Comparison of ENCODE assay signal across 23 cellular contexts in the genomic region with DNA sequence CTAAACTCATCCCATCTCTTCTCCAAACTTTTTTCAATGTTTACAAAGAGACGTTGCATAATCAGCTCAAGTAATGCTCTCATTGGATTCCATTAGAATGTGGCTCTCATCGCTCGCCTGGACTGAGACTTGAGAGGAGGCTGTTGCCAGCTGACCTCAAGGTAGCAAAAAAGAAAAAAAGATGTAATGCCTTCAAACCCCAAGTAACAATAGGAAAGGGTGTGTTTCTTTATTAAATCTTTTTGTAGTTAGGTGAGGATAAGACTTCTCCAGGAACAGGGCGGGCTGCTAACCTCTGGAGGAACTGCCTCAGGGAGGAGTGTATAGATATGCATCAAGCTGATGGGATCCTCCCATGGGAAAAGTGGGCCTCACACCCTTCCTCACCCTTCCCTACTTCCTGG. TPM values are rescaled to one million over a fixed set of nuclear protein-coding genes. Genes with fewer than 3 reads are reported as not detected.
DNase-seq lines count a peak whose midpoint lies in the region; ATAC-seq, FAIRE-seq and TF ChIP-seq lines count a peak whose summit lies in the region.
"Had no signal": no experiment of that assay in that cellular context is flagged by ENCODE, and none has a peak within 500 bp of the region (broad histone marks: within the 10 kb centered on the region; RNA-seq: fewer than 3 reads in every experiment).

No MANE protein-coding gene starts in this region.

- H3K23me2 ChIP-seq in H1 (ENCODE audit: low read depth, low read length) = peaks cover 20% of the 10 kb centered on the region

- H3K56ac ChIP-seq in H1 (replicated peaks; ENCODE audit: insufficient read length, low read depth, low read length) (no peak overlapping the region), mesendoderm (ENCODE audit: low read length) (no peak overlapping the region)

- CTCF ChIA-PET in Caco-2 (lab: Charles Lee) = no interaction called here
- CTCF ChIA-PET in H1 (lab: Charles Lee; ENCODE audit: partially characterized antibody) = no interaction called here

- H3K27ac ChIP-seq in H1 (ENCODE audit: low read depth, low read length) (no peak overlapping the region), mesendoderm (ENCODE audit: low read depth, low read length) (no peak overlapping the region)
- H3K27ac ChIP-seq: body of pancreas, coronary artery, left ventricle myocardium inferior, Peyer's patch, right atrium auricular region, testis had no signal

- peaks cover 5% of the 10 kb centered on the region; the same call in 1 of the 2 replicates for H3K27me3 ChIP-seq in Caco-2 (replicated peaks; ENCODE audit: control insufficient read depth, insufficient read depth, low read length)
- peaks cover 49 to 90% (median 78%) of the 10 kb centered on the region in 4 experiments for H3K27me3 ChIP-seq in H1 (replicated peaks in 1 of 4; ENCODE audit: control insufficient read depth in 3 of 4, extremely low read depth in 1 of 4, insufficient read depth in 3 of 4, low read length in 3 of 4)
- H3K27me3 ChIP-seq in mesendoderm (ENCODE audit: insufficient read depth, low read length, poor library complexity) = peaks cover 40% of the 10 kb centered on the region
- H3K27me3 ChIP-seq: body of pancreas, testis had no signal

- H3K79me1 ChIP-seq in H1 (ENCODE audit: low read depth, low read length) (no peaks in the 10 kb centered on the region), mesendoderm (ENCODE audit: low read length) (no peaks in the 10 kb centered on the region)

- no peak overlapping the region for H2BK20ac ChIP-seq in H1 (ENCODE audit: low read length)

- H4K91ac ChIP-seq in H1 (replicated peaks; ENCODE audit: insufficient read length, low read length) = no peak overlapping the region

- TF ChIP-seq EP300 in H1 (IDR thresholded peaks at IDR 0.05; ENCODE audit: borderline replicate concordance in 1 of 2, low read depth in 2 of 2, low read length in 2 of 2) = no peak

- TF ChIP-seq CTCF in Caco-2 (IDR thresholded peaks at IDR 0.05; ENCODE audit: insufficient read depth in 1 of 2, low read depth in 1 of 2, low read length in 1 of 2, severe bottlenecking in 1 of 2, unreplicated experiment in 1 of 2) (no peak), H1 (IDR thresholded peaks at IDR 0.05; ENCODE audit: control extremely low read depth in 1 of 3, insufficient read depth in 1 of 3, low read depth in 1 of 3, low read length in 3 of 3) (no peak)

- H2BK120ac ChIP-seq in H1 (replicated peaks; ENCODE audit: low read depth, low read length) (no peak overlapping the region), mesendoderm (ENCODE audit: low read depth, low read length) (no peak overlapping the region)

- H3K79me2 ChIP-seq in H1 (ENCODE audit: control insufficient read depth in 1 of 2, insufficient read depth in 2 of 2, low read length in 2 of 2) (no peaks in the 10 kb centered on the region), mesendoderm (ENCODE audit: control insufficient read depth, insufficient read depth, low read length) (no peaks in the 10 kb centered on the region)

- POLR2A ChIA-PET in Caco-2 (lab: Charles Lee) = no interaction called here
- POLR2A ChIA-PET in H1 (lab: Charles Lee; ENCODE audit: partially characterized antibody) = no interaction called here

- no peak overlapping the region; a peak in 1 of 4 replicates for H3K4me2 ChIP-seq in H1 (ENCODE audit: insufficient read depth in 1 of 2, low read depth in 2 of 2, low read length in 2 of 2)
- no peak overlapping the region for H3K4me2 ChIP-seq in mesendoderm (ENCODE audit: low read length)

- H3K36me3 Mint-ChIP-seq in Caco-2 (ENCODE audit: insufficient read depth, unreplicated experiment) = no peaks in the 10 kb centered on the region
- H3K36me3 Mint-ChIP-seq: activated naive CD8-positive, alpha-beta T cell; stimulated activated memory B cell treated with anti-CD40 and anti-IgM and Interleukin-4, amounts not matched to agents 10 μg/mL and 1 μg/mL and 100 μg/mL, for 72 hours had no signal

- H3K27me3 Mint-ChIP-seq in Caco-2 (ENCODE audit: insufficient read depth, unreplicated experiment) = peaks cover 48% of the 10 kb centered on the region

- H2AK5ac ChIP-seq in H1 (ENCODE audit: low read depth, low read length) = no peak overlapping the region
- H2AK5ac ChIP-seq in mesendoderm (ENCODE audit: low read length) = no peak overlapping the region

- H2BK5ac ChIP-seq in H1 (ENCODE audit: low read depth, low read length) (no peak overlapping the region), mesendoderm (ENCODE audit: low read length) (no peak overlapping the region)

- DNase-seq in Caco-2 (no peak), HT-29 (ENCODE audit: low spot score) (peak; percentile 23), H1 (ENCODE audit: low read depth in 1 of 2, low spot score in 2 of 2) (no peak), mesendoderm (peak; percentile 42), GM19239 (ENCODE audit: insufficient read length, low spot score) (no peak)
- DNase-seq in activated T-cell treated with anti-CD3 and anti-CD28 coated beads, Interleukin-2, amount 50 U/mL, for 1 hour = no peak
- DNase-seq: activated CD4-positive, CD25-positive, alpha-beta regulatory T cell treated with anti-CD3 and anti-CD28 coated beads, Interleukin-2, amount 50 U/mL, for 72 hours; Peyer's patch; stimulated activated CD4-positive, alpha-beta T cell treated with anti-CD3 and anti-CD28 coated beads, Interleukin-15, amount 100 ng/mL, for 24 hours; T1000; testis had no signal

- H3K4me1 Mint-ChIP-seq in Caco-2 (ENCODE audit: low read depth, unreplicated experiment) = peaks cover 32% of the 10 kb centered on the region

- peaks cover 3 to 14% of the 10 kb centered on the region in 2 experiments for H4K20me1 ChIP-seq in H1 (replicated peaks in 1 of 2; ENCODE audit: control insufficient read depth in 1 of 2, insufficient read depth in 2 of 2, low read length in 2 of 2)

- H4K5ac ChIP-seq in H1 (ENCODE audit: insufficient read length, low read depth, low read length) (no peak overlapping the region), mesendoderm (ENCODE audit: low read length) (no peak overlapping the region)

- no peak overlapping the region for H3K4me3 ChIP-seq in Caco-2 (ENCODE audit: low read depth, low read length)
- no peak overlapping the region for H3K4me3 ChIP-seq in H1 (ENCODE audit: extremely low read depth in 1 of 4, insufficient read depth in 2 of 4, low read depth in 3 of 4, low read length in 4 of 4)
- no peak overlapping the region for H3K4me3 ChIP-seq in mesendoderm (ENCODE audit: low read length)
- H3K4me3 ChIP-seq: body of pancreas, coronary artery, left ventricle myocardium inferior, Peyer's patch, right atrium auricular region, testis had no signal

- no peak overlapping the region for H4K8ac ChIP-seq in H1 (ENCODE audit: extremely low read depth, insufficient read depth, low read length)
- no peak overlapping the region for H4K8ac ChIP-seq in mesendoderm (ENCODE audit: low read depth, low read length)

- 22% methylated on average over 4 of the region's 4 CpGs; no CpG with 5 or more reads in 1 of the 2 experiments for WGBS in H1 (ENCODE audit: extremely low coverage in 1 of 2, insufficient coverage in 1 of 2, insufficient read length in 1 of 2, insufficient replicate concordance in 2 of 2, low coverage in 1 of 2, low lambda C conversion rate in 2 of 2, missing lambda C conversion rate in 1 of 2), 2 experiments
- no CpG with 5 or more reads among the region's 4 CpGs for WGBS in mesendoderm (ENCODE audit: extremely low coverage, insufficient coverage, low lambda C conversion rate)

- TF ChIP-seq RAD21 in H1 (IDR thresholded peaks at IDR 0.05 in 1 of 2, conservative IDR thresholded peaks at IDR 0.05 in 1 of 2; ENCODE audit: low read depth in 2 of 2, low read length in 2 of 2) = no peak

- H2BK12ac ChIP-seq in H1 (ENCODE audit: low read depth, low read length) = no peak overlapping the region

- intact Hi-C loops in Caco-2 (cut with micrococcal nuclease; ENCODE audit: unreplicated experiment) = no loop called here

- H3K4me1 ChIP-seq in Caco-2 (peaks cover 29% of the 10 kb centered on the region), H1 (replicated peaks in 1 of 4; ENCODE audit: control insufficient read depth in 3 of 4, insufficient read depth in 4 of 4, low read length in 3 of 4) (peaks cover 9 to 19% (median 14%) of the 10 kb centered on the region in 4 experiments), mesendoderm (ENCODE audit: control insufficient read depth, low read depth, low read length) (no peaks in the 10 kb centered on the region)

- no peak overlapping the region; the same call in 1 of the 2 replicates for H3K18ac ChIP-seq in H1 (ENCODE audit: extremely low read depth, low read length)
- no peak overlapping the region for H3K18ac ChIP-seq in mesendoderm (ENCODE audit: low read length)

- TF ChIP-seq POLR2A in H1 (IDR thresholded peaks at IDR 0.05; ENCODE audit: control extremely low read depth in 1 of 2, low read depth in 2 of 2, low read length in 2 of 2) = no peak

- H3K23ac ChIP-seq in H1 (ENCODE audit: insufficient read length) (no peak overlapping the region), mesendoderm (ENCODE audit: low read length) (no peak overlapping the region)

- H3K4ac ChIP-seq in H1 (replicated peaks; ENCODE audit: insufficient read length, low read depth, low read length) (no peak overlapping the region), mesendoderm (ENCODE audit: low read depth, low read length) (no peak overlapping the region)

- H3K36me3 ChIP-seq in Caco-2 (ENCODE audit: control insufficient read depth, insufficient read depth, low read length) (no peaks in the 10 kb centered on the region), H1 (ENCODE audit: control insufficient read depth in 2 of 4, insufficient read depth in 4 of 4, low read length in 3 of 4) (0 out of 8 replicates have a peak, but pooled peaks cover 0 to 3% (median 0%) of the 10 kb centered on the region in 4 experiments), mesendoderm (ENCODE audit: control insufficient read depth, insufficient read depth, low read length) (no peaks in the 10 kb centered on the region)
- H3K36me3 ChIP-seq: left ventricle myocardium inferior, Peyer's patch, right atrium auricular region had no signal

- no peak overlapping the region for H2AFZ ChIP-seq in H1 (ENCODE audit: low read length)

- H3K9ac ChIP-seq in H1 (replicated peaks in 1 of 4; ENCODE audit: extremely low read depth in 1 of 4, low read depth in 3 of 4, low read length in 3 of 4) (no peak overlapping the region), mesendoderm (ENCODE audit: low read length) (no peak overlapping the region)

- no peak for FAIRE-seq in H1 (lab: Jason Lieb, UNC)
- no peak for FAIRE-seq in GM19239 (lab: Jason Lieb, UNC)
- FAIRE-seq: endothelial cell of umbilical vein had no signal

- no peak overlapping the region for H3K14ac ChIP-seq in H1 (ENCODE audit: insufficient read length)

- no TSS peak for BruUV-seq in Caco-2 (replicated peaks; lab: Mats Ljungman, UMichigan)

- H3K4me3 Mint-ChIP-seq in Caco-2 (ENCODE audit: unreplicated experiment) = peak overlapping the region; percentile 40
- H3K4me3 Mint-ChIP-seq: activated naive CD8-positive, alpha-beta T cell; activated T-helper 1 cell treated with anti-CD3 and anti-CD28 coated beads, Interleukin-12 subunit alpha, Interleukin-12 subunit beta, Interleukin-2, Interleukin-4 antibody, amounts not matched to agents 30 ng/mL and 10 ng/mL and 1 ng/mL, durations not matched to agents 14 hours and 24 hours and 36 hours; stimulated activated memory B cell treated with anti-CD40 and anti-IgM and Interleukin-4, amounts not matched to agents 10 μg/mL and 1 μg/mL and 100 μg/mL, for 72 hours had no signal

- H3K27ac Mint-ChIP-seq in Caco-2 (ENCODE audit: unreplicated experiment) = no peak overlapping the region
- H3K27ac Mint-ChIP-seq: activated naive CD8-positive, alpha-beta T cell; activated T-helper 1 cell treated with anti-CD3 and anti-CD28 coated beads, Interleukin-12 subunit alpha, Interleukin-12 subunit beta, Interleukin-2, Interleukin-4 antibody, amounts not matched to agents 30 ng/mL and 10 ng/mL and 1 ng/mL, durations not matched to agents 14 hours and 24 hours and 36 hours; stimulated activated memory B cell treated with anti-CD40 and anti-IgM and Interleukin-4, amounts not matched to agents 10 μg/mL and 1 μg/mL and 100 μg/mL, for 72 hours had no signal

- H3K9me3 Mint-ChIP-seq in Caco-2 (ENCODE audit: unreplicated experiment) = no peaks in the 10 kb centered on the region
- H3K9me3 Mint-ChIP-seq: activated T-helper 1 cell treated with anti-CD3 and anti-CD28 coated beads, Interleukin-12 subunit alpha, Interleukin-12 subunit beta, Interleukin-2, Interleukin-4 antibody, amounts not matched to agents 30 ng/mL and 10 ng/mL and 1 ng/mL, durations not matched to agents 14 hours and 24 hours and 36 hours; stimulated activated memory B cell treated with anti-CD40 and anti-IgM and Interleukin-4, amounts not matched to agents 10 μg/mL and 1 μg/mL and 100 μg/mL, for 72 hours had no signal

- H2BK15ac ChIP-seq in H1 (ENCODE audit: low read length) = 0 out of 2 replicates have a peak overlapping the region, but pooled peaks have one; percentile 46
- no peak overlapping the region for H2BK15ac ChIP-seq in mesendoderm (replicated peaks; ENCODE audit: low read depth)

- no peak for ATAC-seq in HG02938 (IDR thresholded peaks at IDR 0.05; ENCODE audit: unreplicated experiment)
- no peak for ATAC-seq in GM18502 (IDR thresholded peaks at IDR 0.05; ENCODE audit: poor library complexity, unreplicated experiment)
- ATAC-seq: HCT116; SK-N-SH treated with all-trans-retinoic acid at 6 μM for 48 hours; stimulated activated memory B cell treated with anti-CD40 and anti-IgM and Interleukin-4, amounts not matched to agents 10 μg/mL and 1 μg/mL and 100 μg/mL, for 72 hours had no signal

- H3K9me3 ChIP-seq in Caco-2 (no peaks in the 10 kb centered on the region), H1 (ENCODE audit: insufficient read depth in 2 of 2, low read depth in 1 of 2, low read length in 1 of 2) (no peaks in the 10 kb centered on the region)
- H3K9me3 ChIP-seq: body of pancreas, left ventricle myocardium inferior, Peyer's patch, right atrium auricular region, testis had no signal

RNA-seq across cellular contexts. Expression of gene PTHLH, which starts 1.0 kb away (rescaled TPM):
- total RNA-seq in Caco-2 (2022) = not detected in 2 replicates
- 0.46 and 1.6 TPM in 2 replicates for total RNA-seq in HT-29 (2014; rRNA removed; shearing (Covaris generic))
- total RNA-seq in H1 (2021; fragmentation: NEBNext Ultra II Directional; extraction: Animal tissue kit (Norgen Biotek cat#: 25700)) = not detected in 2 replicates
- polyA plus RNA-seq in H1 (2011; rRNA removed) = 0.32 TPM in 1 of 2 replicates, not detected in the other
- not detected for polyA plus RNA-seq in H1 (2011; cell fraction: cytosol; rRNA removed)
- polyA plus RNA-seq in H1 (2011; cell fraction: nucleus; rRNA removed) = not detected
- not detected in 4 replicates for polyA plus RNA-seq in H1 (2012, experiment 1 of 2)
- polyA plus RNA-seq in H1 (2012, experiment 2 of 2) = not detected
- polyA plus RNA-seq in H1 (2013, experiment 1 of 2) = 0.06 TPM
- 0.07 TPM for polyA plus RNA-seq in H1 (2013, experiment 2 of 2)
- polyA minus RNA-seq in H1 (2011; rRNA and poly(A)+ RNA removed) = not detected in 2 replicates
- polyA minus RNA-seq in H1 (2011; cell fraction: cytosol; rRNA and poly(A)+ RNA removed) = not detected
- not detected for polyA minus RNA-seq in H1 (2011; cell fraction: nucleus; rRNA and poly(A)+ RNA removed)
- polyA plus RNA-seq in mesendoderm (2013, experiment 1 of 2) = 3.6 TPM
- 3.9 TPM for polyA plus RNA-seq in mesendoderm (2013, experiment 2 of 2)
- total RNA-seq: activated T-helper 1 cell treated with anti-CD3 and anti-CD28 coated beads, Interleukin-12 subunit alpha, Interleukin-12 subunit beta, Interleukin-2, Interleukin-4 antibody, amounts not matched to agents 30 ng/mL and 10 ng/mL and 1 ng/mL, durations not matched to agents 14 hours and 24 hours and 36 hours; Peyer's patch had no signal

Comparison
In these comparisons a context has a peak if more than half of its experiments do, and no peak if none do; other contexts are left out.
1. DNase-seq: peak in HT-29 (single experiment) and mesendoderm (single experiment); none in Caco-2 (0 of 2), H1 (0 of 2), activated T-cell treated with anti-CD3 and anti-CD28 coated beads, Interleukin-2, amount 50 U/mL, for 1 hour (single experiment) and GM19239 (single experiment).